8 cellular contexts compared by ENCODE assay signal in genomic region chr1:244862354-244862698, GRCh38. TPM values are rescaled to one million over a fixed set of nuclear protein-coding genes. Genes with fewer than 3 reads are reported as not detected.
DNase-seq lines count a peak whose midpoint lies in the region; ATAC-seq and TF ChIP-seq lines count a peak whose summit lies in the region.

No MANE protein-coding gene starts in this region.

- ATAC-seq in heart left ventricle: no peak
- no peak for ATAC-seq in left cardiac atrium
- no peak for ATAC-seq in activated CD8-positive, alpha-beta T cell treated with anti-CD3 and anti-CD28 coated beads for 36 hours
- no peak for ATAC-seq in HG02588 (IDR thresholded peaks at IDR 0.05; ENCODE audit: unreplicated experiment)
- ATAC-seq in HG03175 (IDR thresholded peaks at IDR 0.05; ENCODE audit: unreplicated experiment): no peak
- no peak for ATAC-seq in GM18502 (IDR thresholded peaks at IDR 0.05; ENCODE audit: poor library complexity, unreplicated experiment)

- H3K36me3 Mint-ChIP-seq in activated CD8-positive, alpha-beta T cell treated with anti-CD3 and anti-CD28 coated beads for 36 hours (ENCODE audit: low read depth): peaks cover 60% of the 10 kb centered on the region

- H3K4me1 Mint-ChIP-seq in activated CD8-positive, alpha-beta T cell treated with anti-CD3 and anti-CD28 coated beads for 36 hours (ENCODE audit: low read depth): peaks cover 53% of the 10 kb centered on the region

- peak overlapping the region; percentile 52 to 99 (median 95) for H3K4me3 ChIP-seq in heart left ventricle
- peak overlapping the region; percentile 67 for H3K4me3 ChIP-seq in iPS-18c (ENCODE audit: insufficient read depth, low read depth, low read length)
- H3K4me3 ChIP-seq in subcutaneous abdominal adipose tissue (ENCODE audit: low read depth in 1 of 5, low read length in 5 of 5): peak overlapping the region; percentile 90 to 100 (median 95)

- H3K27me3 Mint-ChIP-seq in activated CD8-positive, alpha-beta T cell treated with anti-CD3 and anti-CD28 coated beads for 36 hours: no peaks in the 10 kb centered on the region

- no peak for TF ChIP-seq CTCF in heart left ventricle (IDR thresholded peaks at IDR 0.05)
- TF ChIP-seq CTCF in activated CD8-positive, alpha-beta T cell treated with anti-CD3 and anti-CD28 coated beads for 36 hours (IDR thresholded peaks at IDR 0.05): no peak

- TF ChIP-seq POLR2A in heart left ventricle (IDR thresholded peaks at IDR 0.05): no peak

- no peaks in the 10 kb centered on the region for H3K27me3 ChIP-seq in heart left ventricle
- H3K27me3 ChIP-seq in subcutaneous abdominal adipose tissue (ENCODE audit: control insufficient read depth in 5 of 5, insufficient read depth in 4 of 5, low read length in 5 of 5): no peaks in the 10 kb centered on the region

- POLR2A ChIA-PET in activated CD8-positive, alpha-beta T cell treated with anti-CD3 and anti-CD28 coated beads for 36 hours (lab: Charles Lee): interaction anchor here (0.6 to 20.0 kb wide), 12 partner anchors 9 to 413 kb away, joined by 3 to 554 read pairs (median 3); partner anchors contain the start of gene COX20

- peaks cover 5 to 68% (median 58%) of the 10 kb centered on the region in 12 donors for H3K4me1 ChIP-seq in heart left ventricle
- H3K4me1 ChIP-seq in subcutaneous abdominal adipose tissue (ENCODE audit: control insufficient read depth in 5 of 5, insufficient read depth in 5 of 5, low read length in 5 of 5): peaks cover 0 to 57% (median 46%) of the 10 kb centered on the region in 5 donors

- DNase-seq in heart left ventricle (no peak), left cardiac atrium (no peak)
- no peak for DNase-seq in activated CD8-positive, alpha-beta T cell treated with anti-CD3 and anti-CD28 coated beads for 36 hours

- H3K36me3 ChIP-seq in heart left ventricle (peaks cover 0 to 49% (median 44%) of the 10 kb centered on the region in 9 donors), subcutaneous abdominal adipose tissue (ENCODE audit: control insufficient read depth in 5 of 5, insufficient read depth in 5 of 5, low read length in 5 of 5) (peaks cover 26 to 38% (median 35%) of the 10 kb centered on the region in 5 donors)

- CTCF ChIA-PET in activated CD8-positive, alpha-beta T cell treated with anti-CD3 and anti-CD28 coated beads for 36 hours (lab: Charles Lee): interaction anchor here (0.8 to 5.8 kb wide), 8 partner anchors 11 to 180 kb away, joined by 3 to 34 read pairs (median 8); no protein-coding TSS in a partner anchor

- 0 to 1% (median 0%) methylated on average over 7 of the region's 7 CpGs for WGBS in heart left ventricle, 4 donors

- H3K27ac Mint-ChIP-seq in activated CD8-positive, alpha-beta T cell treated with anti-CD3 and anti-CD28 coated beads for 36 hours: peak overlapping the region; percentile 98

- H3K9me3 ChIP-seq in heart left ventricle: no peaks in the 10 kb centered on the region
- no peaks in the 10 kb centered on the region for H3K9me3 ChIP-seq in iPS-18c (ENCODE audit: control insufficient read depth, insufficient read depth, low read length)
- no peaks in the 10 kb centered on the region for H3K9me3 ChIP-seq in subcutaneous abdominal adipose tissue (ENCODE audit: control insufficient read depth in 5 of 5, low read length in 5 of 5)

- intact Hi-C loops in heart left ventricle (cut with DNase I): loop anchor here in 4 of 10 donors (2.0 to 10.0 kb wide), 6 partner anchors 90 to 410 kb away; partner anchors contain the start of genes ADSS2 (in 2 of the 4) and DESI2 (in 1 of the 4)
- intact Hi-C loops in left cardiac atrium (cut with DNase I): loop anchor here in 1 of 2 donors (2.0 to 5.0 kb wide), 2 partner anchors 28 to 180 kb away; partner anchors contain the start of gene COX20
- intact Hi-C loops in activated CD8-positive, alpha-beta T cell treated with anti-CD3 and anti-CD28 coated beads for 36 hours (cut with micrococcal nuclease): loop anchor here (1.0 to 5.0 kb wide), 2 partner anchors 26 to 180 kb away; no protein-coding TSS in a partner anchor

- peak overlapping the region; percentile 80 to 99 (median 95) for H3K9ac ChIP-seq in subcutaneous abdominal adipose tissue (ENCODE audit: low read length in 5 of 5)

- no peaks in the 10 kb centered on the region for H3K9me3 Mint-ChIP-seq in activated CD8-positive, alpha-beta T cell treated with anti-CD3 and anti-CD28 coated beads for 36 hours

- peak overlapping the region; percentile 94 to 100 (median 100) for H3K27ac ChIP-seq in heart left ventricle
- H3K27ac ChIP-seq in subcutaneous abdominal adipose tissue (ENCODE audit: low read depth, low read length): peak overlapping the region; percentile 100

- peak overlapping the region; percentile 95 for H3K4me3 Mint-ChIP-seq in activated CD8-positive, alpha-beta T cell treated with anti-CD3 and anti-CD28 coated beads for 36 hours

RNA-seq across cellular contexts. Expression of gene HNRNPU, which starts 2.0 kb away (rescaled TPM):
- total RNA-seq in heart left ventricle: 100 to 1,000 TPM; 138 to 218 (median 169) TPM
- polyA plus RNA-seq in heart left ventricle: 100 to 1,000 TPM in 1 of 2 donors, 10 to 100 TPM in 1; 85.6 to 118 TPM
- total RNA-seq in left cardiac atrium: 100 to 1,000 TPM; 167 to 204 TPM
- total RNA-seq in activated CD8-positive, alpha-beta T cell treated with anti-CD3 and anti-CD28 coated beads for 36 hours: 100 to 1,000 TPM; 469 to 474 TPM

RNA-seq across cellular contexts. Expression of gene COX20, which starts 26.9 kb away (rescaled TPM):
- total RNA-seq in heart left ventricle (10 to 100 TPM; 43.5 to 77.4 (median 59.8) TPM), left cardiac atrium (10 to 100 TPM; 61.2 to 73.1 TPM)
- 100 to 1,000 TPM in 1 of 2 donors, 10 to 100 TPM in 1; 58.3 to 122 TPM for polyA plus RNA-seq in heart left ventricle
- 10 to 100 TPM; 33.1 to 34.7 TPM for total RNA-seq in activated CD8-positive, alpha-beta T cell treated with anti-CD3 and anti-CD28 coated beads for 36 hours
